In genomic region chr10:100192350-100192749, GRCh38 we compare ENCODE assay signal across 22 cellular contexts. TPM values are rescaled to one million over a fixed set of nuclear protein-coding genes. Genes with fewer than 3 reads are reported as not detected.
DNase-seq lines count a peak whose midpoint lies in the region; ATAC-seq and TF ChIP-seq lines count a peak whose summit lies in the region.
"Had no signal": no experiment of that assay in that cellular context is flagged by ENCODE, and none has a peak within 500 bp of the region (broad histone marks: within the 10 kb centered on the region; RNA-seq: fewer than 3 reads in every experiment).

No MANE protein-coding gene starts in this region.

- H3K27ac ChIP-seq in right atrium auricular region: no peak overlapping the region
- H3K27ac ChIP-seq in left lung: peak overlapping the region in 1 of 2 donors; percentile 72
- no peak overlapping the region for H3K27ac ChIP-seq in upper lobe of right lung
- no peak overlapping the region for H3K27ac ChIP-seq in MM.1S (ENCODE audit: low read length)
- H3K27ac ChIP-seq: neural progenitor cell, prostate gland had no signal

- no peaks in the 10 kb centered on the region for H4K20me1 ChIP-seq in MM.1S (ENCODE audit: insufficient read depth, low read length)

- ATAC-seq in Right ventricle myocardium inferior: peak; percentile 74
- ATAC-seq in left lung: peak; percentile 54
- peak; percentile 88 for ATAC-seq in upper lobe of right lung
- ATAC-seq: activated naive CD8-positive, alpha-beta T cell treated with anti-CD3 and anti-CD28 coated beads, Interleukin-2, amount 50 U/mL, for 24 hours; activated T-helper 17 cell treated with anti-CD3 and anti-CD28 coated beads, Interleukin-2, amount 50 U/mL, for 72 hours had no signal

- H3K4me3 ChIP-seq in right atrium auricular region: no peak overlapping the region
- H3K4me3 ChIP-seq in left lung: no peak overlapping the region
- no peak overlapping the region for H3K4me3 ChIP-seq in upper lobe of right lung
- no peak overlapping the region for H3K4me3 ChIP-seq in MM.1S (ENCODE audit: low read length)
- H3K4me3 ChIP-seq: MG63, neural progenitor cell, prostate gland, stomach had no signal

- peaks cover 0 to 10% of the 10 kb centered on the region in 2 donors for H3K4me1 ChIP-seq in right atrium auricular region
- peaks cover under 1 to 24% of the 10 kb centered on the region in 2 donors for H3K4me1 ChIP-seq in left lung
- peaks cover 1% of the 10 kb centered on the region for H3K4me1 ChIP-seq in upper lobe of right lung
- peaks cover 3% of the 10 kb centered on the region; the same call in 1 of the 2 replicates for H3K4me1 ChIP-seq in MM.1S (ENCODE audit: low read length)
- H3K4me1 ChIP-seq: BE2C, neural progenitor cell, prostate gland had no signal

- H3K4me2 ChIP-seq in MM.1S (ENCODE audit: low read depth, low read length): no peak overlapping the region
- H3K4me2 ChIP-seq: neural progenitor cell had no signal

- no peaks in the 10 kb centered on the region for H3K9me3 ChIP-seq in right atrium auricular region
- H3K9me3 ChIP-seq in left lung: no peaks in the 10 kb centered on the region
- H3K9me3 ChIP-seq in upper lobe of right lung: no peaks in the 10 kb centered on the region
- no peaks in the 10 kb centered on the region for H3K9me3 ChIP-seq in MM.1S (replicated peaks; ENCODE audit: insufficient read depth, low read length)
- H3K9me3 ChIP-seq: BE2C, MG63, prostate gland, stomach had no signal

- no peaks in the 10 kb centered on the region for H3K9me2 ChIP-seq in MM.1S (replicated peaks; ENCODE audit: insufficient read depth, low read length)

- no peaks in the 10 kb centered on the region for H3F3A ChIP-seq in MM.1S (ENCODE audit: insufficient read depth, low read length)

- TF ChIP-seq CTCF in right atrium auricular region (IDR thresholded peaks at IDR 0.05) (no peak), left lung (IDR thresholded peaks at IDR 0.05) (no peak), upper lobe of right lung (IDR thresholded peaks at IDR 0.05) (no peak), MM.1S (IDR thresholded peaks at IDR 0.05; ENCODE audit: low read length) (no peak)

- peaks cover 16% of the 10 kb centered on the region for H3K79me2 ChIP-seq in MM.1S (ENCODE audit: low read length)

- H2AFZ ChIP-seq in MM.1S (ENCODE audit: low read length): no peak overlapping the region
- H2AFZ ChIP-seq: neural progenitor cell had no signal

- no peaks in the 10 kb centered on the region for H3K27me3 ChIP-seq in right atrium auricular region
- H3K27me3 ChIP-seq in left lung: no peaks in the 10 kb centered on the region
- H3K27me3 ChIP-seq in upper lobe of right lung: no peaks in the 10 kb centered on the region
- no peaks in the 10 kb centered on the region for H3K27me3 ChIP-seq in MM.1S (replicated peaks; ENCODE audit: insufficient read depth, low read length)
- H3K27me3 ChIP-seq: BE2C, MG63, neural progenitor cell, stomach had no signal

- H3K36me3 ChIP-seq in right atrium auricular region (peaks cover 46% of the 10 kb centered on the region), left lung (peaks cover 0 to 65% of the 10 kb centered on the region in 2 donors), upper lobe of right lung (peaks cover 54% of the 10 kb centered on the region), MM.1S (replicated peaks; ENCODE audit: insufficient read depth, low read length) (no peaks in the 10 kb centered on the region)
- H3K36me3 ChIP-seq: prostate gland had no signal

- DNase-seq in Right ventricle myocardium inferior (ENCODE audit: missing footprints) (no peak), right atrium auricular region (ENCODE audit: low spot score) (no peak), SIG-M5 treated with dmso at 0.1 percent for 504 hours (lab: John Stamatoyannopoulos, UW; ENCODE audit: unreplicated experiment) (peak; percentile 76), left lung (no peak), upper lobe of right lung (no peak), midbrain (lab: John Stamatoyannopoulos, UW) (no peak), MM.1S (no peak), DMS 273 treated with DMSO at 0.1 percent for 48 hours (lab: John Stamatoyannopoulos, UW) (no peak)
- DNase-seq: activated CD4-positive, alpha-beta T cell treated with anti-CD3 and anti-CD28 coated beads for 4 hours; activated naive CD8-positive, alpha-beta T cell treated with anti-CD3 and anti-CD28 coated beads, Interleukin-2, amount 50 U/mL, for 24 hours; BE2C; endodermal cell; HFFc6; IMR-90; MG63; NCI-H187 treated with DMSO at 0.1 percent for 48 hours; NCI-H345; stimulated activated CD4-positive, alpha-beta T cell treated with anti-CD3 and anti-CD28 coated beads, Interleukin-4, amount 100 ng/mL, for 4 hours; stomach had no signal

- intact Hi-C loops in Right ventricle myocardium inferior (cut with DNase I) (no loop called here), left lung (cut with DNase I) (no loop called here), upper lobe of right lung (cut with DNase I) (no loop called here)

- H3K9ac ChIP-seq in MM.1S (ENCODE audit: low read length): no peak overlapping the region
- H3K9ac ChIP-seq: neural progenitor cell had no signal

RNA-seq across cellular contexts. Expression of gene ERLIN1, which starts 6.5 kb away (rescaled TPM):
- total RNA-seq in Right ventricle myocardium inferior: 10.7 TPM
- total RNA-seq in right atrium auricular region: 10 to 100 TPM in 1 of 2 donors, 1 to 10 TPM in 1; 7.2 to 10.8 TPM
- total RNA-seq in left lung: 10 to 100 TPM; 23.8 to 34.5 TPM
- total RNA-seq in upper lobe of right lung: 24.3 TPM

RNA-seq across cellular contexts. Expression of gene CHUK, which starts 37.0 kb away (rescaled TPM):
- total RNA-seq in Right ventricle myocardium inferior (10.0 TPM), right atrium auricular region (10 to 100 TPM in 1 of 2 donors, 1 to 10 TPM in 1; 9.6 to 11.0 TPM), left lung (10 to 100 TPM; 19.6 to 26.9 TPM), upper lobe of right lung (21.1 TPM)
